25 cellular contexts compared by ENCODE assay signal in genomic region chr9:78791779-78792178, GRCh38.
"Had no signal": no experiment of that assay in that cellular context is flagged by ENCODE, and none has a peak within 500 bp of the region (broad histone marks: within the 10 kb centered on the region; RNA-seq: fewer than 3 reads in every experiment).

No MANE protein-coding gene starts in this region.

- H3K27me3 ChIP-seq: dorsolateral prefrontal cortex, esophagus muscularis mucosa, heart right ventricle, neutrophil, right atrium auricular region, sigmoid colon, tibial nerve, upper lobe of right lung, uterus had no signal

- H3K9me3 ChIP-seq: mucosa of descending colon, prostate gland, right atrium auricular region, thoracic aorta, upper lobe of right lung had no signal

- H3K27ac ChIP-seq: dorsolateral prefrontal cortex, epithelial cell of prostate, esophagus muscularis mucosa, neutrophil, prostate gland, right atrium auricular region, sigmoid colon, thoracic aorta, tibial nerve, upper lobe of right lung, uterus had no signal

- H3K4me3 ChIP-seq: dorsolateral prefrontal cortex, esophagus muscularis mucosa, heart right ventricle, mucosa of descending colon, prostate gland, right atrium auricular region, sigmoid colon, thoracic aorta, tibial nerve, upper lobe of right lung, uterus had no signal

- H3K4me1 ChIP-seq: esophagus muscularis mucosa, heart right ventricle, prostate gland, right atrium auricular region, sigmoid colon, tibial nerve, upper lobe of right lung, uterus had no signal

- H3K36me3 ChIP-seq: esophagus muscularis mucosa, heart right ventricle, neutrophil, prostate gland, right atrium auricular region, sigmoid colon, thoracic aorta, tibial nerve, upper lobe of right lung, uterus had no signal

- ATAC-seq: mucosa of descending colon; natural killer cell treated with Interleukin-12 subunit alpha and Interleukin-12 subunit beta and Interleukin-15 and Interleukin-18, amount 100 ng/mL, for 72 hours; stimulated activated effector memory CD8-positive, alpha-beta T cell treated with anti-CD3 and anti-CD28 coated beads, Interleukin-12 subunit alpha, Interleukin-12 subunit beta, amount 100 ng/mL, for 72 hours; stimulated activated naive CD8-positive, alpha-beta T cell treated with anti-CD3 and anti-CD28 coated beads, Interleukin-15, Interleukin-2, amounts not matched to agents 100 U/mL and 50 U/mL, for 24 hours; upper lobe of right lung had no signal

- DNase-seq: central memory CD4-positive, alpha-beta T cell; dorsolateral prefrontal cortex; effector CD4-positive, alpha-beta T cell; foreskin melanocyte; glutamatergic neuron; heart right ventricle; hippocampal formation; mesenchymal stem cell; mucosa of descending colon; naive B cell; sigmoid colon; stimulated activated CD4-positive, alpha-beta T cell treated with anti-CD3 and anti-CD28 coated beads, Interleukin-2, amount 100 ng/mL, for 24 hours; stimulated activated CD4-positive, alpha-beta T cell treated with anti-CD3 and anti-CD28 coated beads, Interleukin-4, amount 100 ng/mL, for 24 hours; stimulated activated naive CD8-positive, alpha-beta T cell treated with anti-CD3 and anti-CD28 coated beads, Interleukin-15, Interleukin-2, amounts not matched to agents 100 U/mL and 50 U/mL, for 24 hours; upper lobe of right lung; uterus had no signal
